In the genomic region with DNA sequence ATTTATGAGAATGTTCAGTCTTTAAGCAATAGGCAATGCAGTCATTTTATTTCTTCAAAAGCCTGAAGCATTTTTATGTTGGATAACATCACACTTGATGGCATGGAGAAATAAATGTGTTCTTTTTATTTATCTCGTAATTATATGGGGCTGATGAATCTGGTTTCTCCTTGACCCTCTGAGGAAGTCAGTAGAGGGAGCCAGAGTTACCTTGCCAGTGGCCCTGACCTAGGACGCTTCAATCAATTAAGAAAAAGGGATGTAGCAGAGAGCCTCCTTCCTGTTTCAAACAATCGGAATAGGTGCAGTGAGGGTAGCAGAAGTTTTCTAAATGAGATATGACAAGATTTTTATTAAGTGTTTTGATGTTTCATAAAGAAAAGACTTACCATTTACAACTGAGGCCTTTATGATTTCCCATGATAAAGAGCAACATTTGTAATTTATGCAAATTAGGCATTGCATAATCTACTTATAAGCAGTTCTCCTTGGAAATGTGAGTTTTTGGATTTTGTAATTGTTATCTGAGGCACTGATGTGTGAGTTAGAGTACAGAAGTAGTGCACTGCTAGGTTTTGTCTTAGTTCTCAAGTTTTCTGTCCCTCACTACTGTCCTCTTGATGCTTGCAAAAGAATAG, we compare ENCODE assay signal across 8 cellular contexts.
A peak's percentile ranks its signal among the peaks of the same experiment; 100 is the strongest.
DNase-seq lines count a peak whose midpoint lies in the region; FAIRE-seq and TF ChIP-seq lines count a peak whose summit lies in the region.

No MANE protein-coding gene starts in this region.

- TF ChIP-seq CTCF in Caco-2 (IDR thresholded peaks at IDR 0.05; ENCODE audit: insufficient read depth in 1 of 2, low read depth in 1 of 2, low read length in 1 of 2, severe bottlenecking in 1 of 2, unreplicated experiment in 1 of 2) (peak; percentile 51 to 63), transverse colon (IDR thresholded peaks at IDR 0.05) (peak in 4 of 5 experiments; percentile 13 to 34 (median 25)), dorsolateral prefrontal cortex (IDR thresholded peaks at IDR 0.05 in 54 of 56, conservative IDR thresholded peaks at IDR 0.05 in 2 of 56; ENCODE audit: low read depth in 1 of 56, partially characterized antibody in 56 of 56) (peak in 24 of 56 donors; percentile 9 to 46 (median 21))

- H3K4me1 ChIP-seq in Caco-2 = no peaks in the 10 kb centered on the region
- no peaks in the 10 kb centered on the region for H3K4me1 ChIP-seq in transverse colon

- in situ Hi-C loops in transverse colon (cut with MboI; ENCODE audit: low pct_ligation_motif_present in 1 of 4, low pct_unique_long_range_greater_than_20kb in 1 of 4, low sequenced_read_pairs in 3 of 4) = loop anchor here in 3 of 4 donors (25.0 kb wide), 1 partner anchor 254 kb away; no protein-coding TSS in a partner anchor

- no peaks in the 10 kb centered on the region for H3K36me3 Mint-ChIP-seq in Caco-2 (ENCODE audit: insufficient read depth, unreplicated experiment)

- peak in 1 of 2 experiments; percentile 29 for DNase-seq in Caco-2
- DNase-seq in H7 = peak; percentile 53
- peak; percentile 68 for DNase-seq in RPMI8226
- DNase-seq in foreskin melanocyte = peak; percentile 68
- no peak for DNase-seq in transverse colon
- no peak for DNase-seq in dorsolateral prefrontal cortex
- DNase-seq in GM03348 (ENCODE audit: low spot score) = no peak
- DNase-seq in frontal cortex (ENCODE audit: low spot score in 2 of 2) = no peak

- no peak overlapping the region for H3K4me3 Mint-ChIP-seq in Caco-2 (ENCODE audit: unreplicated experiment)

- H3K27ac Mint-ChIP-seq in Caco-2 (ENCODE audit: unreplicated experiment) = no peak overlapping the region

- FAIRE-seq in frontal cortex (lab: Jason Lieb, UNC) = no peak

- H3K9me3 Mint-ChIP-seq in Caco-2 (ENCODE audit: unreplicated experiment) = no peaks in the 10 kb centered on the region

- intact Hi-C loops in Caco-2 (cut with micrococcal nuclease; ENCODE audit: unreplicated experiment) (loop anchor here (1.0 to 5.0 kb wide), 5 partner anchors 61 to 478 kb away; no protein-coding TSS in a partner anchor), transverse colon (cut with DNase I; ENCODE audit: low total_unique reads) (no loop called here), dorsolateral prefrontal cortex (cut with DNase I) (no loop called here)

- TF ChIP-seq EP300 in transverse colon (IDR thresholded peaks at IDR 0.05; ENCODE audit: low read depth) = no peak

- H3K27ac ChIP-seq in transverse colon (no peak overlapping the region), dorsolateral prefrontal cortex (peak overlapping the region in 2 of 59 donors; percentile 3 to 40)

- CTCF ChIA-PET in Caco-2 (lab: Charles Lee) = interaction anchor here (1.2 to 1.7 kb wide), 3 partner anchors 17 to 248 kb away, joined by 3 to 10 read pairs (median 6); no protein-coding TSS in a partner anchor

- H3K36me3 ChIP-seq in Caco-2 (ENCODE audit: control insufficient read depth, insufficient read depth, low read length) (no peaks in the 10 kb centered on the region), H7 (replicated peaks; ENCODE audit: control insufficient read depth, insufficient read depth, low read length) (no peaks in the 10 kb centered on the region), transverse colon (no peaks in the 10 kb centered on the region)

- 9 to 41% methylated on average over 3 of the region's 3 CpGs for WGBS in transverse colon (ENCODE audit: low coverage in 1 of 2), 2 donors

- H3K27me3 Mint-ChIP-seq in Caco-2 (ENCODE audit: insufficient read depth, unreplicated experiment) = no peaks in the 10 kb centered on the region

- H3K27me3 ChIP-seq in Caco-2 (replicated peaks; ENCODE audit: control insufficient read depth, insufficient read depth, low read length) (no peaks in the 10 kb centered on the region), H7 (ENCODE audit: control insufficient read depth, insufficient read depth, low read length) (no peaks in the 10 kb centered on the region), transverse colon (no peaks in the 10 kb centered on the region), dorsolateral prefrontal cortex (no peaks in the 10 kb centered on the region)

- H3K4me3 ChIP-seq in Caco-2 (ENCODE audit: low read depth, low read length) = no peak overlapping the region
- no peak overlapping the region for H3K4me3 ChIP-seq in H7 (ENCODE audit: insufficient read depth, low read depth, low read length)
- H3K4me3 ChIP-seq in transverse colon = no peak overlapping the region
- no peak overlapping the region for H3K4me3 ChIP-seq in dorsolateral prefrontal cortex

- POLR2A ChIA-PET in Caco-2 (lab: Charles Lee) = interaction anchor here (1.1 kb wide), 1 partner anchor 130 kb away, joined by 3 read pairs; no protein-coding TSS in a partner anchor

- no TSS peak for BruUV-seq in Caco-2 (replicated peaks; lab: Mats Ljungman, UMichigan)

- no peak for TF ChIP-seq POLR2A in transverse colon (IDR thresholded peaks at IDR 0.05)

- H3K9me3 ChIP-seq in Caco-2 (no peaks in the 10 kb centered on the region), transverse colon (no peaks in the 10 kb centered on the region)

- H3K4me1 Mint-ChIP-seq in Caco-2 (ENCODE audit: low read depth, unreplicated experiment) = no peaks in the 10 kb centered on the region

Comparison
In these comparisons a context has a peak if more than half of its experiments do, and no peak if none do; other contexts are left out.
1. DNase-seq: peak in H7 (single experiment), RPMI8226 (single experiment) and foreskin melanocyte (single experiment); none in transverse colon (single experiment), dorsolateral prefrontal cortex (0 of 10), GM03348 (single experiment) and frontal cortex (0 of 2).